22 cellular contexts compared by ENCODE assay signal in genomic region chr10:61458031-61458430, GRCh38. TPM values are rescaled to one million over a fixed set of nuclear protein-coding genes. Genes with fewer than 3 reads are reported as not detected.
"Had no signal": no experiment of that assay in that cellular context is flagged by ENCODE, and none has a peak within 500 bp of the region (broad histone marks: within the 10 kb centered on the region; RNA-seq: fewer than 3 reads in every experiment).

No MANE protein-coding gene starts in this region.

- FAIRE-seq: urothelium cell line had no signal

- H3K4me3 ChIP-seq: heart right ventricle, hepatocyte, left ventricle myocardium inferior, lung, mucosa of descending colon, ovary, skin epidermis, transverse colon, upper lobe of right lung had no signal

- DNase-seq: heart right ventricle; islet precursor cell; left ventricle myocardium inferior; midbrain; mucosa of descending colon; naive thymus-derived CD4-positive, alpha-beta T cell; ovary; retina; right cardiac atrium; stimulated activated CD4-positive, alpha-beta T cell treated with anti-CD3 and anti-CD28 coated beads, Interleukin-4, amount 100 ng/mL, for 24 hours; stimulated activated naive CD4-positive, alpha-beta T cell; substantia nigra; transverse colon; upper lobe of right lung had no signal

- ATAC-seq: heart right ventricle; mucosa of descending colon; naive thymus-derived CD4-positive, alpha-beta T cell; natural killer cell treated with Interleukin-12 subunit alpha and Interleukin-12 subunit beta and Interleukin-15 and Interleukin-18, amount 100 ng/mL, for 72 hours; right cardiac atrium; sciatic nerve; stimulated activated effector memory CD8-positive, alpha-beta T cell treated with anti-CD3 and anti-CD28 coated beads, Interleukin-12 subunit alpha, Interleukin-12 subunit beta, amount 100 ng/mL, for 72 hours; upper lobe of right lung had no signal

- H3K36me3 ChIP-seq: heart right ventricle, left ventricle myocardium inferior, ovary, transverse colon, upper lobe of right lung had no signal

- H3K9me3 ChIP-seq: heart right ventricle, left ventricle myocardium inferior, mucosa of descending colon, ovary, transverse colon, upper lobe of right lung had no signal

- H2AFZ ChIP-seq: hepatocyte had no signal

- H3K27me3 ChIP-seq: ovary had no signal

- H3K4me2 ChIP-seq: hepatocyte had no signal

- H3K27ac ChIP-seq: heart right ventricle, hepatocyte, left ventricle myocardium inferior, ovary, skin epidermis, transverse colon, upper lobe of right lung had no signal

- H3K79me2 ChIP-seq: hepatocyte had no signal

RNA-seq across cellular contexts. Expression of gene TMEM26, which starts 4.8 kb away (rescaled TPM):
- total RNA-seq: natural killer cell treated with Interleukin-12 subunit alpha and Interleukin-12 subunit beta and Interleukin-15 and Interleukin-18, amount 100 ng/mL, for 72 hours had no signal
- polyA plus RNA-seq: naive thymus-derived CD4-positive, alpha-beta T cell; neural cell had no signal
